1 cellular context compared by ENCODE assay signal in the genomic region with DNA sequence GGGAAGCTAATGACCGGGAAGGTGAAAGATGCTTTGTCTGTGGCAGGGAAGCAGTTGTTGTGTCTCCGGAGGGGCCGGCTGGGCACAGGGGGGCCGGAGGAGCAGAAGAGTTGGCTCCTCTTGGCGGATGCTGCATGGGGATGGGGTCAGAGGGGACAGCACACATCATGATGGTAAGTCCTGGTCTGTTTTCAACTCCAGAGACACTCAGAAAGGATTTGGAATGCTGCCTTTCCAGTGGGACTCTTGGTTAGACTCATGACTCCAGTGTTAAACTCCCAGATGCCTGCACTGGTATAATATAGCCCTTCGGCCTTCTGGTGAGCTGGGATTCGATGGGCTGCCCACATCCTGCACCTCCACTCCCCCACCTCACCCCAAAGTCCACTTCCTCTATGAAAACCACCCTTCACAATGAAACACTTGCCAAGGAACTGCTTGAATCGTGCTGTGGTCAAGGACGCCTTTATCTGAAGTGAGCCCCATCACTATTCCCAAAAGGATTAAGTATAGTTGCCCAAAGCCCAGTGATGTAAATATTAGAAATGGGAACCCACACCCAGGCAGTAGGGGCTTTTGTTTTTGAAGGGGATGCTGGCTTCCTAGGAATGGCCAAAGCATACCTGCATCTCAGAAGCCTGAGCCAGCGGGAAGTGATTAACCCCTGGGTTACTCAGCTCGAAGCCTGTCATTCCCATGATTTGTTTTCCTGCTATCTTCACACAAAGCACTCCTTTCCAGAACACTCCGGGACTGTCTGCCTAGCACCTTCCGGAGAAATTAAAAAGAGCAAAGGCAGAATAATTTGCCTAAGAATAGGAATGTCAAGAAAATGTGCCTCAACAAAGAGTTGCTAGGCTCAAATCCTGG.
TF ChIP-seq lines count a peak whose summit lies in the region.

No MANE protein-coding gene starts in this region.

TF ChIP-seq in WTC11, 78 proteins besides CTCF, POLR2A, EP300 and RAD21 (continued from another document):
- TF ChIP-seq, protein P1, sequence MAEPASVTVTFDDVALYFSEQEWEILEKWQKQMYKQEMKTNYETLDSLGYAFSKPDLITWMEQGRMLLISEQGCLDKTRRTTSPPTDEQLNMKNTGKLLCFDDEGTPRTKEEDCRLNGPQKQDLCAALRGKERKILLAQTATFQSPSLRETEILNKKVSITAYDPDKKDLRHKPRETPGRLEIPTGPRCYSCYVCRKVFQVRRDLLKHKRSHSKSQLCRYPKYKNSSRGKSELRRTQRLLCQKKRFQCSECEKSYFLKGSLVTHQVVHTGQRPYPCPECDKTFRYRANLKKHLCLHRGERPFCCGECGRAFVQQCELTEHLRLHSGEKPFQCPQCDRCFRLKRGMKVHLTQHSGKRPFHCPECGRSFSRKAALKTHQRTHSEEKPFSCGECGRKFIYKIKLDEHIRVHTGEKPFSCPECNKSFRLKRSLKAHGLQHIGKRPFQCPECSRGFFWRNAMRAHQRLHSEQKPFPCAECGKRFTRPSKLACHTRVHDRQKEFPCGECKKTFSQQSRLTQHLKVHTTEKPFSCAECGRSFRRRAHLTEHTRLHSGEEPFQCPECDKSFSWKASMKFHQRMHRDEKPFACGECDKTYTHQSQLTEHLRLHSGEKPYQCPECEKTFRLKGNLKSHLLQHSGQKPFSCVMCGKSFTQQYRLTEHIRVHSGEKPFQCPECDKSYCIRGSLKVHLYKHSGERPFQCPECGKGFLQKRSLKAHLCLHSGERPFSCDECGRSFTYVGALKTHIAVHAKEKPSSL (CRISPR knock-in tag; conservative IDR thresholded peaks at IDR 0.05): no peak
- TF ChIP-seq, protein P2, sequence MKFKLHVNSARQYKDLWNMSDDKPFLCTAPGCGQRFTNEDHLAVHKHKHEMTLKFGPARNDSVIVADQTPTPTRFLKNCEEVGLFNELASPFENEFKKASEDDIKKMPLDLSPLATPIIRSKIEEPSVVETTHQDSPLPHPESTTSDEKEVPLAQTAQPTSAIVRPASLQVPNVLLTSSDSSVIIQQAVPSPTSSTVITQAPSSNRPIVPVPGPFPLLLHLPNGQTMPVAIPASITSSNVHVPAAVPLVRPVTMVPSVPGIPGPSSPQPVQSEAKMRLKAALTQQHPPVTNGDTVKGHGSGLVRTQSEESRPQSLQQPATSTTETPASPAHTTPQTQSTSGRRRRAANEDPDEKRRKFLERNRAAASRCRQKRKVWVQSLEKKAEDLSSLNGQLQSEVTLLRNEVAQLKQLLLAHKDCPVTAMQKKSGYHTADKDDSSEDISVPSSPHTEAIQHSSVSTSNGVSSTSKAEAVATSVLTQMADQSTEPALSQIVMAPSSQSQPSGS (CRISPR knock-in tag; IDR thresholded peaks at IDR 0.05; ENCODE audit: borderline replicate concordance, low read depth): no peak
- TF ChIP-seq TEAD4 (CRISPR knock-in tag; IDR thresholded peaks at IDR 0.05) (no peak), NFATC4 (CRISPR knock-in tag; IDR thresholded peaks at IDR 0.05) (no peak), ZNF121 (CRISPR knock-in tag; IDR thresholded peaks at IDR 0.05) (peak; percentile 57; the same call in 1 of the 2 replicates), GRHL2 (CRISPR knock-in tag; IDR thresholded peaks at IDR 0.05; ENCODE audit: insufficient replicate concordance, severe bottlenecking) (no peak), NR3C1 (CRISPR knock-in tag; conservative IDR thresholded peaks at IDR 0.05; ENCODE audit: low read depth) (no peak), TEAD1 (CRISPR knock-in tag; IDR thresholded peaks at IDR 0.05) (peak; percentile 53; the same call in 1 of the 2 replicates), EMX1 (CRISPR knock-in tag; IDR thresholded peaks at IDR 0.05) (no peak), MYBL2 (CRISPR knock-in tag; IDR thresholded peaks at IDR 0.05) (no peak), ETV6 (CRISPR knock-in tag; IDR thresholded peaks at IDR 0.05) (peak; percentile 91), ZNF423 (CRISPR knock-in tag; IDR thresholded peaks at IDR 0.05) (peak; percentile 36; the same call in 1 of the 2 replicates), TP53 (CRISPR knock-in tag; IDR thresholded peaks at IDR 0.05) (no peak), FOXJ3 (CRISPR knock-in tag; IDR thresholded peaks at IDR 0.05; ENCODE audit: borderline replicate concordance) (no peak), ZNF396 (CRISPR knock-in tag; IDR thresholded peaks at IDR 0.05; ENCODE audit: borderline replicate concordance) (no peak), ZNF232 (CRISPR knock-in tag; IDR thresholded peaks at IDR 0.05) (no peak), MXD4 (CRISPR knock-in tag; IDR thresholded peaks at IDR 0.05; ENCODE audit: borderline replicate concordance) (no peak), HMGA2 (CRISPR knock-in tag; IDR thresholded peaks at IDR 0.05) (no peak), ZNF416 (CRISPR knock-in tag; IDR thresholded peaks at IDR 0.05) (no peak)
- TF ChIP-seq, protein P3, sequence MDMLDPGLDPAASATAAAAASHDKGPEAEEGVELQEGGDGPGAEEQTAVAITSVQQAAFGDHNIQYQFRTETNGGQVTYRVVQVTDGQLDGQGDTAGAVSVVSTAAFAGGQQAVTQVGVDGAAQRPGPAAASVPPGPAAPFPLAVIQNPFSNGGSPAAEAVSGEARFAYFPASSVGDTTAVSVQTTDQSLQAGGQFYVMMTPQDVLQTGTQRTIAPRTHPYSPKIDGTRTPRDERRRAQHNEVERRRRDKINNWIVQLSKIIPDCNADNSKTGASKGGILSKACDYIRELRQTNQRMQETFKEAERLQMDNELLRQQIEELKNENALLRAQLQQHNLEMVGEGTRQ (CRISPR knock-in tag; IDR thresholded peaks at IDR 0.05): no peak
- TF ChIP-seq, protein P4, sequence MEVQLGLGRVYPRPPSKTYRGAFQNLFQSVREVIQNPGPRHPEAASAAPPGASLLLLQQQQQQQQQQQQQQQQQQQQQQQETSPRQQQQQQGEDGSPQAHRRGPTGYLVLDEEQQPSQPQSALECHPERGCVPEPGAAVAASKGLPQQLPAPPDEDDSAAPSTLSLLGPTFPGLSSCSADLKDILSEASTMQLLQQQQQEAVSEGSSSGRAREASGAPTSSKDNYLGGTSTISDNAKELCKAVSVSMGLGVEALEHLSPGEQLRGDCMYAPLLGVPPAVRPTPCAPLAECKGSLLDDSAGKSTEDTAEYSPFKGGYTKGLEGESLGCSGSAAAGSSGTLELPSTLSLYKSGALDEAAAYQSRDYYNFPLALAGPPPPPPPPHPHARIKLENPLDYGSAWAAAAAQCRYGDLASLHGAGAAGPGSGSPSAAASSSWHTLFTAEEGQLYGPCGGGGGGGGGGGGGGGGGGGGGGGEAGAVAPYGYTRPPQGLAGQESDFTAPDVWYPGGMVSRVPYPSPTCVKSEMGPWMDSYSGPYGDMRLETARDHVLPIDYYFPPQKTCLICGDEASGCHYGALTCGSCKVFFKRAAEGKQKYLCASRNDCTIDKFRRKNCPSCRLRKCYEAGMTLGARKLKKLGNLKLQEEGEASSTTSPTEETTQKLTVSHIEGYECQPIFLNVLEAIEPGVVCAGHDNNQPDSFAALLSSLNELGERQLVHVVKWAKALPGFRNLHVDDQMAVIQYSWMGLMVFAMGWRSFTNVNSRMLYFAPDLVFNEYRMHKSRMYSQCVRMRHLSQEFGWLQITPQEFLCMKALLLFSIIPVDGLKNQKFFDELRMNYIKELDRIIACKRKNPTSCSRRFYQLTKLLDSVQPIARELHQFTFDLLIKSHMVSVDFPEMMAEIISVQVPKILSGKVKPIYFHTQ (CRISPR knock-in tag; IDR thresholded peaks at IDR 0.05): no peak
- TF ChIP-seq, protein P5, sequence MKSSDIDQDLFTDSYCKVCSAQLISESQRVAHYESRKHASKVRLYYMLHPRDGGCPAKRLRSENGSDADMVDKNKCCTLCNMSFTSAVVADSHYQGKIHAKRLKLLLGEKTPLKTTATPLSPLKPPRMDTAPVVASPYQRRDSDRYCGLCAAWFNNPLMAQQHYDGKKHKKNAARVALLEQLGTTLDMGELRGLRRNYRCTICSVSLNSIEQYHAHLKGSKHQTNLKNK (CRISPR knock-in tag; IDR thresholded peaks at IDR 0.05): no peak
- TF ChIP-seq, protein P6, sequence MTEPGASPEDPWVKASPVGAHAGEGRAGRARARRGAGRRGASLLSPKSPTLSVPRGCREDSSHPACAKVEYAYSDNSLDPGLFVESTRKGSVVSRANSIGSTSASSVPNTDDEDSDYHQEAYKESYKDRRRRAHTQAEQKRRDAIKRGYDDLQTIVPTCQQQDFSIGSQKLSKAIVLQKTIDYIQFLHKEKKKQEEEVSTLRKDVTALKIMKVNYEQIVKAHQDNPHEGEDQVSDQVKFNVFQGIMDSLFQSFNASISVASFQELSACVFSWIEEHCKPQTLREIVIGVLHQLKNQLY (CRISPR knock-in tag; IDR thresholded peaks at IDR 0.05): no peak
- TF ChIP-seq, protein P7, sequence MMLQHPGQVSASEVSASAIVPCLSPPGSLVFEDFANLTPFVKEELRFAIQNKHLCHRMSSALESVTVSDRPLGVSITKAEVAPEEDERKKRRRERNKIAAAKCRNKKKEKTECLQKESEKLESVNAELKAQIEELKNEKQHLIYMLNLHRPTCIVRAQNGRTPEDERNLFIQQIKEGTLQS (CRISPR knock-in tag; conservative IDR thresholded peaks at IDR 0.05): no peak
TF ChIP-seq in WTC11: peak in this region for 8.
